2 cellular contexts compared by ENCODE assay signal in the genomic region with DNA sequence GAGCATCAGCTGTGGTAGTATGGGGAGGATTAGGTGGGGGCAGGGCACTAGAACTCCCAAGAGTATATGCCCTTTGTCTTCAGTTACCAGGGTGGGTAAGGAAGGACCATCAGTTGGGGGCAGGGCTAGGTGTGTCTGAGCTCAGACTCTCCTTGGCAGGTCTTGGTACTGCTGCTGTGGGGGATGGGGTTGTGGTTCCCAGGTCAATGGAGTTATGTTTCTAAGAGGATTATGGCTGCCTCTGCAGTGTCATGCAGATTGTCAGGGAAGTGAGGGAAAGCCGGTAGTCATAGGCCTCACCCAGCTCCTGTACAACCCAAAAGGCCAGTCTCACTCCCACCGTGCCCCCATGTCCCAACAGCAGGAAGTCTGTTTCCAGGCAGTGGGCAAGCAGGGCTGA.
TF ChIP-seq lines count a peak whose summit lies in the region.

No MANE protein-coding gene starts in this region.

TF ChIP-seq in liver, 16 proteins besides CTCF, POLR2A, EP300 and RAD21:
- TF ChIP-seq HNF4G (IDR thresholded peaks at IDR 0.05), result no peak

TF ChIP-seq in HepG2, 621 proteins besides CTCF, POLR2A, EP300 and RAD21:
- TF ChIP-seq, protein P1, sequence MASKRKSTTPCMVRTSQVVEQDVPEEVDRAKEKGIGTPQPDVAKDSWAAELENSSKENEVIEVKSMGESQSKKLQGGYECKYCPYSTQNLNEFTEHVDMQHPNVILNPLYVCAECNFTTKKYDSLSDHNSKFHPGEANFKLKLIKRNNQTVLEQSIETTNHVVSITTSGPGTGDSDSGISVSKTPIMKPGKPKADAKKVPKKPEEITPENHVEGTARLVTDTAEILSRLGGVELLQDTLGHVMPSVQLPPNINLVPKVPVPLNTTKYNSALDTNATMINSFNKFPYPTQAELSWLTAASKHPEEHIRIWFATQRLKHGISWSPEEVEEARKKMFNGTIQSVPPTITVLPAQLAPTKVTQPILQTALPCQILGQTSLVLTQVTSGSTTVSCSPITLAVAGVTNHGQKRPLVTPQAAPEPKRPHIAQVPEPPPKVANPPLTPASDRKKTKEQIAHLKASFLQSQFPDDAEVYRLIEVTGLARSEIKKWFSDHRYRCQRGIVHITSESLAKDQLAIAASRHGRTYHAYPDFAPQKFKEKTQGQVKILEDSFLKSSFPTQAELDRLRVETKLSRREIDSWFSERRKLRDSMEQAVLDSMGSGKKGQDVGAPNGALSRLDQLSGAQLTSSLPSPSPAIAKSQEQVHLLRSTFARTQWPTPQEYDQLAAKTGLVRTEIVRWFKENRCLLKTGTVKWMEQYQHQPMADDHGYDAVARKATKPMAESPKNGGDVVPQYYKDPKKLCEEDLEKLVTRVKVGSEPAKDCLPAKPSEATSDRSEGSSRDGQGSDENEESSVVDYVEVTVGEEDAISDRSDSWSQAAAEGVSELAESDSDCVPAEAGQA (IDR thresholded peaks at IDR 0.05; ENCODE audit: low read depth), result no peak
- TF ChIP-seq, protein P1 (CRISPR knock-in tag; IDR thresholded peaks at IDR 0.05; ENCODE audit: borderline replicate concordance), result no peak
- TF ChIP-seq, protein P2, sequence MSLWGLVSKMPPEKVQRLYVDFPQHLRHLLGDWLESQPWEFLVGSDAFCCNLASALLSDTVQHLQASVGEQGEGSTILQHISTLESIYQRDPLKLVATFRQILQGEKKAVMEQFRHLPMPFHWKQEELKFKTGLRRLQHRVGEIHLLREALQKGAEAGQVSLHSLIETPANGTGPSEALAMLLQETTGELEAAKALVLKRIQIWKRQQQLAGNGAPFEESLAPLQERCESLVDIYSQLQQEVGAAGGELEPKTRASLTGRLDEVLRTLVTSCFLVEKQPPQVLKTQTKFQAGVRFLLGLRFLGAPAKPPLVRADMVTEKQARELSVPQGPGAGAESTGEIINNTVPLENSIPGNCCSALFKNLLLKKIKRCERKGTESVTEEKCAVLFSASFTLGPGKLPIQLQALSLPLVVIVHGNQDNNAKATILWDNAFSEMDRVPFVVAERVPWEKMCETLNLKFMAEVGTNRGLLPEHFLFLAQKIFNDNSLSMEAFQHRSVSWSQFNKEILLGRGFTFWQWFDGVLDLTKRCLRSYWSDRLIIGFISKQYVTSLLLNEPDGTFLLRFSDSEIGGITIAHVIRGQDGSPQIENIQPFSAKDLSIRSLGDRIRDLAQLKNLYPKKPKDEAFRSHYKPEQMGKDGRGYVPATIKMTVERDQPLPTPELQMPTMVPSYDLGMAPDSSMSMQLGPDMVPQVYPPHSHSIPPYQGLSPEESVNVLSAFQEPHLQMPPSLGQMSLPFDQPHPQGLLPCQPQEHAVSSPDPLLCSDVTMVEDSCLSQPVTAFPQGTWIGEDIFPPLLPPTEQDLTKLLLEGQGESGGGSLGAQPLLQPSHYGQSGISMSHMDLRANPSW (CRISPR knock-in tag; IDR thresholded peaks at IDR 0.05; ENCODE audit: borderline replicate concordance), result no peak
- TF ChIP-seq ZNF615 (CRISPR knock-in tag; IDR thresholded peaks at IDR 0.05; ENCODE audit: borderline replicate concordance), result no peak
- TF ChIP-seq, protein P3, sequence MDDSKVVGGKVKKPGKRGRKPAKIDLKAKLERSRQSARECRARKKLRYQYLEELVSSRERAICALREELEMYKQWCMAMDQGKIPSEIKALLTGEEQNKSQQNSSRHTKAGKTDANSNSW (CRISPR knock-in tag; IDR thresholded peaks at IDR 0.05; ENCODE audit: borderline replicate concordance), result no peak
- TF ChIP-seq NCOA1 (CRISPR knock-in tag; IDR thresholded peaks at IDR 0.05), result no peak
- TF ChIP-seq ZSCAN25 (CRISPR knock-in tag; IDR thresholded peaks at IDR 0.05), result no peak
- TF ChIP-seq, protein P4, sequence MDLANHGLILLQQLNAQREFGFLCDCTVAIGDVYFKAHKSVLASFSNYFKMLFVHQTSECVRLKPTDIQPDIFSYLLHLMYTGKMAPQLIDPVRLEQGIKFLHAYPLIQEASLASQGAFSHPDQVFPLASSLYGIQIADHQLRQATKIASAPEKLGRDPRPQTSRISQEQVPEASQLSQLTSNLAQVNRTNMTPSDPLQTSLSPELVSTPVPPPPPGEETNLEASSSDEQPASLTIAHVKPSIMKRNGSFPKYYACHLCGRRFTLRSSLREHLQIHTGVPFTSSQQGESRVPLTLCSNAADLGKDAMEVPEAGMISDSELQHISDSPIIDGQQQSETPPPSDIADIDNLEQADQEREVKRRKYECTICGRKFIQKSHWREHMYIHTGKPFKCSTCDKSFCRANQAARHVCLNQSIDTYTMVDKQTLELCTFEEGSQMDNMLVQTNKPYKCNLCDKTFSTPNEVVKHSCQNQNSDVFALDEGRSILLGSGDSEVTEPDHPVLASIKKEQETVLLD (CRISPR knock-in tag; IDR thresholded peaks at IDR 0.05; ENCODE audit: low read depth), result no peak
- no peak for TF ChIP-seq ZSCAN31 (CRISPR knock-in tag; IDR thresholded peaks at IDR 0.05; ENCODE audit: low read depth)
- TF ChIP-seq, protein P5, sequence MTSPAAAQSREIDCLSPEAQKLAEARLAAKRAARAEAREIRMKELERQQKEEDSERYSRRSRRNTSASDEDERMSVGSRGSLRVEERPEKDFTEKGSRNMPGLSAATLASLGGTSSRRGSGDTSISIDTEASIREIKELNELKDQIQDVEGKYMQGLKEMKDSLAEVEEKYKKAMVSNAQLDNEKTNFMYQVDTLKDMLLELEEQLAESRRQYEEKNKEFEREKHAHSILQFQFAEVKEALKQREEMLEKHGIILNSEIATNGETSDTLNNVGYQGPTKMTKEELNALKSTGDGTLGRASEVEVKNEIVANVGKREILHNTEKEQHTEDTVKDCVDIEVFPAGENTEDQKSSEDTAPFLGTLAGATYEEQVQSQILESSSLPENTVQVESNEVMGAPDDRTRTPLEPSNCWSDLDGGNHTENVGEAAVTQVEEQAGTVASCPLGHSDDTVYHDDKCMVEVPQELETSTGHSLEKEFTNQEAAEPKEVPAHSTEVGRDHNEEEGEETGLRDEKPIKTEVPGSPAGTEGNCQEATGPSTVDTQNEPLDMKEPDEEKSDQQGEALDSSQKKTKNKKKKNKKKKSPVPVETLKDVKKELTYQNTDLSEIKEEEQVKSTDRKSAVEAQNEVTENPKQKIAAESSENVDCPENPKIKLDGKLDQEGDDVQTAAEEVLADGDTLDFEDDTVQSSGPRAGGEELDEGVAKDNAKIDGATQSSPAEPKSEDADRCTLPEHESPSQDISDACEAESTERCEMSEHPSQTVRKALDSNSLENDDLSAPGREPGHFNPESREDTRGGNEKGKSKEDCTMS (CRISPR knock-in tag; conservative IDR thresholded peaks at IDR 0.05), result no peak
- TF ChIP-seq, protein P6, sequence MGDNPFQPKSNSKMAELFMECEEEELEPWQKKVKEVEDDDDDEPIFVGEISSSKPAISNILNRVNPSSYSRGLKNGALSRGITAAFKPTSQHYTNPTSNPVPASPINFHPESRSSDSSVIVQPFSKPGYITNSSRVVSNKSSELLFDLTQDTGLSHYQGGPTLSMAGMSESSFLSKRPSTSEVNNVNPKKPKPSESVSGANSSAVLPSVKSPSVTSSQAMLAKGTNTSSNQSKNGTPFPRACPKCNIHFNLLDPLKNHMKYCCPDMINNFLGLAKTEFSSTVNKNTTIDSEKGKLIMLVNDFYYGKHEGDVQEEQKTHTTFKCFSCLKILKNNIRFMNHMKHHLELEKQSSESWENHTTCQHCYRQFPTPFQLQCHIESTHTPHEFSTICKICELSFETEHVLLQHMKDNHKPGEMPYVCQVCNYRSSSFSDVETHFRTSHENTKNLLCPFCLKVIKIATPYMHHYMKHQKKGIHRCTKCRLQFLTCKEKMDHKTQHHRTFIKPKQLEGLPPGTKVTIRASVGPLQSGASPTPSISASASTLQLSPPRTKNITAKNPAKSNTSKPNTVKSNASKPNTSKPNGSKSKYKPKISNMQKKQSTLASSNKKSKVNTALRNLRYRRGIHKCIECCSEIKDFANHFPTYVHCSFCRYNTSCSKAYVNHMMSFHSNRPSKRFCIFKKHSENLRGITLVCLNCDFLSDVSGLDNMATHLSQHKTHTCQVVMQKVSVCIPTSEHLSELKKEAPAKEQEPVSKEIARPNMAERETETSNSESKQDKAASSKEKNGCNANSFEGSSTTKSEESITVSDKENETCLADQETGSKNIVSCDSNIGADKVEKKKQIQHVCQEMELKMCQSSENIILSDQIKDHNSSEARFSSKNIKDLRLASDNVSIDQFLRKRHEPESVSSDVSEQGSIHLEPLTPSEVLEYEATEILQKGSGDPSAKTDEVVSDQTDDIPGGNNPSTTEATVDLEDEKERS (CRISPR knock-in tag; IDR thresholded peaks at IDR 0.05), result no peak
